ENCODE assay signal across 24 cellular contexts in genomic region chr10:72483452-72483851, GRCh38.
DNase-seq lines count a peak whose midpoint lies in the region; ATAC-seq and TF ChIP-seq lines count a peak whose summit lies in the region.
"Had no signal": no experiment of that assay in that cellular context is flagged by ENCODE, and none has a peak within 500 bp of the region (broad histone marks: within the 10 kb centered on the region; RNA-seq: fewer than 3 reads in every experiment).

No MANE protein-coding gene starts in this region.

- POLR2A ChIA-PET in WTC11 (lab: Charles Lee) = no interaction called here

- H3K4me1 Mint-ChIP-seq in WTC11 = no peaks in the 10 kb centered on the region
- H3K4me1 Mint-ChIP-seq: CD4-positive, alpha-beta memory T cell had no signal

- TF ChIP-seq CTCF in NB4 (IDR thresholded peaks at IDR 0.05; ENCODE audit: low read depth, low read length) = no peak
- no peak for TF ChIP-seq CTCF in WTC11 (IDR thresholded peaks at IDR 0.05)
- TF ChIP-seq CTCF in left lung (IDR thresholded peaks at IDR 0.05) = no peak

- no peaks in the 10 kb centered on the region for H3K9me3 Mint-ChIP-seq in WTC11
- H3K9me3 Mint-ChIP-seq: activated CD8-positive, alpha-beta T cell treated with anti-CD3 and anti-CD28 coated beads for 36 hours; activated T-cell treated with anti-CD3 and anti-CD28 coated beads, Interleukin-2, amount 50 U/mL, for 72 hours; CD4-positive, alpha-beta memory T cell; mesothelial cell of epicardium had no signal

- H3K27ac ChIP-seq in left lung = peak overlapping the region in 1 of 2 donors; percentile 65
- H3K27ac ChIP-seq: cardiac muscle cell, hepatocyte, Peyer's patch, stomach, WERI-Rb-1 had no signal

- no peaks in the 10 kb centered on the region for H3K36me3 ChIP-seq in left lung
- H3K36me3 ChIP-seq: cardiac muscle cell, Peyer's patch, WERI-Rb-1 had no signal

- peak overlapping the region; percentile 41; the same call in 1 of the 2 replicates for H3K27ac Mint-ChIP-seq in WTC11
- H3K27ac Mint-ChIP-seq: activated CD8-positive, alpha-beta T cell treated with anti-CD3 and anti-CD28 coated beads for 36 hours; activated naive CD8-positive, alpha-beta T cell; activated T-cell treated with anti-CD3 and anti-CD28 coated beads, Interleukin-2, amount 50 U/mL, for 72 hours had no signal

- H3K4me3 ChIP-seq in NB4 (ENCODE audit: low read depth, low read length) (peak overlapping the region; percentile 3), left lung (no peak overlapping the region)
- H3K4me3 ChIP-seq: cardiac muscle cell, hepatocyte, Peyer's patch, stomach had no signal

- intact Hi-C loops in left lung (cut with DNase I) = no loop called here

- CTCF ChIA-PET in WTC11 (lab: Charles Lee) = no interaction called here

- H3K27me3 ChIP-seq in left lung = no peaks in the 10 kb centered on the region
- H3K27me3 ChIP-seq: cardiac muscle cell, hepatocyte, Peyer's patch, stomach had no signal

- H3K36me3 Mint-ChIP-seq in WTC11 = no peaks in the 10 kb centered on the region

- no peak for ATAC-seq in WTC11
- peak; percentile 22 for ATAC-seq in left lung
- ATAC-seq: activated CD8-positive, alpha-beta T cell treated with anti-CD3 and anti-CD28 coated beads for 36 hours; activated T-cell treated with anti-CD3 and anti-CD28 coated beads, Interleukin-2, amount 50 U/mL, for 72 hours had no signal

- no peaks in the 10 kb centered on the region for H3K4me1 ChIP-seq in left lung
- H3K4me1 ChIP-seq: Peyer's patch, stomach had no signal

- DNase-seq in GF-D8 (lab: John Stamatoyannopoulos, UW) (peak; percentile 45), NB4 (ENCODE audit: low read depth) (peak; percentile 98), WTC11 (ENCODE audit: low spot score) (no peak), left lung (no peak), retina (no peak), kidney tubule cell (ENCODE audit: low spot score) (no peak), NCI-H2029 (lab: John Stamatoyannopoulos, UW) (no peak), NCI-H748 (lab: John Stamatoyannopoulos, UW; ENCODE audit: unreplicated experiment) (no peak)
- DNase-seq: ACHN; activated CD8-positive, alpha-beta T cell treated with anti-CD3 and anti-CD28 coated beads for 36 hours; activated T-cell treated with anti-CD3 and anti-CD28 coated beads, Interleukin-2, amount 50 U/mL, for 72 hours; CD4-positive, alpha-beta memory T cell; DMS53; effector CD4-positive, alpha-beta T cell; NCI-H1048; NCI-H526; Peyer's patch; right cardiac atrium; stomach; WERI-Rb-1 had no signal

- no peak overlapping the region for H3K4me3 Mint-ChIP-seq in WTC11
- H3K4me3 Mint-ChIP-seq: activated CD8-positive, alpha-beta T cell treated with anti-CD3 and anti-CD28 coated beads for 36 hours; activated naive CD8-positive, alpha-beta T cell; activated T-cell treated with anti-CD3 and anti-CD28 coated beads, Interleukin-2, amount 50 U/mL, for 72 hours; CD4-positive, alpha-beta memory T cell; mesothelial cell of epicardium had no signal

- no peak for TF ChIP-seq POLR2A in NB4 (IDR thresholded peaks at IDR 0.05; ENCODE audit: extremely low read depth, insufficient read length)

- no peaks in the 10 kb centered on the region for H3K27me3 Mint-ChIP-seq in WTC11 (ENCODE audit: low read depth)
- H3K27me3 Mint-ChIP-seq: activated CD8-positive, alpha-beta T cell treated with anti-CD3 and anti-CD28 coated beads for 36 hours; activated naive CD8-positive, alpha-beta T cell; CD4-positive, alpha-beta memory T cell had no signal

- H3K9me3 ChIP-seq in left lung = no peaks in the 10 kb centered on the region
- H3K9me3 ChIP-seq: Peyer's patch, stomach had no signal

TF ChIP-seq in WTC11, 78 proteins besides CTCF, POLR2A, EP300 and RAD21:
- TF ChIP-seq ZNF423 (CRISPR knock-in tag; IDR thresholded peaks at IDR 0.05) (peak; percentile 13; the same call in 1 of the 2 replicates), RORB (CRISPR knock-in tag; IDR thresholded peaks at IDR 0.05) (no peak)

Comparison
In these comparisons a context has a peak if more than half of its experiments do, and no peak if none do; other contexts are left out.
1. DNase-seq: peak in GF-D8 (single experiment) and NB4 (single experiment); none in WTC11 (single experiment), left lung (0 of 2), retina (single experiment), kidney tubule cell (single experiment), NCI-H2029 (single experiment) and NCI-H748 (single experiment).